In genomic region chr12:124510301-124510970, GRCh38 we compare ENCODE assay signal across 9 cellular contexts. TPM values are rescaled to one million over a fixed set of nuclear protein-coding genes. Genes with fewer than 3 reads are reported as not detected.
DNase-seq lines count a peak whose midpoint lies in the region; ATAC-seq, FAIRE-seq and TF ChIP-seq lines count a peak whose summit lies in the region.
"Had no signal": no experiment of that assay in that cellular context is flagged by ENCODE, and none has a peak within 500 bp of the region (broad histone marks: within the 10 kb centered on the region; RNA-seq: fewer than 3 reads in every experiment).

No MANE protein-coding gene starts in this region.

- TF ChIP-seq POLR2A in transverse colon (IDR thresholded peaks at IDR 0.05) = no peak

- peak; percentile 57 for FAIRE-seq in keratinocyte (lab: Jason Lieb, UNC)
- FAIRE-seq in HTR-8/SVneo (lab: Jason Lieb, UNC) = no peak
- FAIRE-seq: G401.6 had no signal

- no peak overlapping the region for H2AFZ ChIP-seq in keratinocyte (ENCODE audit: control insufficient read depth, low read length)

- TF ChIP-seq EP300 in transverse colon (IDR thresholded peaks at IDR 0.05; ENCODE audit: low read depth) = no peak

- H3K9me3 ChIP-seq in cardiac muscle cell (ENCODE audit: low read depth) = no peaks in the 10 kb centered on the region
- H3K9me3 ChIP-seq in keratinocyte (ENCODE audit: control insufficient read depth, low read depth, low read length) = no peaks in the 10 kb centered on the region
- no peaks in the 10 kb centered on the region for H3K9me3 ChIP-seq in transverse colon

- no peak overlapping the region for H3K4me3 ChIP-seq in cardiac muscle cell
- no peak overlapping the region for H3K4me3 ChIP-seq in keratinocyte (ENCODE audit: control insufficient read depth in 2 of 3, extremely low read depth in 1 of 3, insufficient read depth in 2 of 3, low read depth in 1 of 3, low read length in 3 of 3)
- no peak overlapping the region for H3K4me3 ChIP-seq in transverse colon

- WGBS in transverse colon (ENCODE audit: low coverage in 1 of 2), 2 donors = 75% methylated on average over 12 of the region's 17 CpGs; no CpG with 5 or more reads in 1 of the 2 donors

- in situ Hi-C loops in transverse colon (cut with MboI; ENCODE audit: low pct_ligation_motif_present in 1 of 4, low pct_unique_long_range_greater_than_20kb in 1 of 4, low sequenced_read_pairs in 3 of 4) = loop anchor here in 1 of 4 donors (10.0 kb wide), 1 partner anchor 54 kb away; the partner anchor contains the start of gene NCOR2

- peaks cover 77% of the 10 kb centered on the region for H3K79me2 ChIP-seq in keratinocyte (ENCODE audit: control insufficient read depth, insufficient read depth, low read length)

- H3K27ac ChIP-seq in cardiac muscle cell (peak overlapping the region; percentile 90), keratinocyte (ENCODE audit: control insufficient read depth, insufficient read depth, low read length) (peak overlapping the region; percentile 23), transverse colon (peak overlapping the region; percentile 80 to 89 (median 83))

- no peaks in the 10 kb centered on the region for H3K27me3 ChIP-seq in cardiac muscle cell
- H3K27me3 ChIP-seq in keratinocyte (ENCODE audit: control insufficient read depth, extremely low read depth, insufficient read depth, low read length) = no peaks in the 10 kb centered on the region
- no peaks in the 10 kb centered on the region for H3K27me3 ChIP-seq in transverse colon

- DNase-seq in cardiac muscle cell (ENCODE audit: low read depth in 1 of 2, low spot score in 1 of 2) (no peak), cardiac septum (ENCODE audit: low spot score) (no peak), UCSD-AML1 (lab: John Stamatoyannopoulos, UW; ENCODE audit: unreplicated experiment) (peak; percentile 46), keratinocyte (ENCODE audit: low read depth, low spot score) (no peak), transverse colon (peak; percentile 45), activated gamma-delta T cell treated with Interleukin-2 at 50 U/mL for 16 hours (no peak), HTR-8/SVneo (ENCODE audit: insufficient read length, low spot score) (no peak)

- H3K4me1 ChIP-seq in cardiac muscle cell (ENCODE audit: low read depth) (peaks cover 62% of the 10 kb centered on the region), keratinocyte (ENCODE audit: control insufficient read depth, extremely low read depth, insufficient read depth, low read length) (peaks cover 62% of the 10 kb centered on the region), transverse colon (peaks cover 65 to 89% (median 73%) of the 10 kb centered on the region in 4 donors)

- intact Hi-C loops in cardiac septum (cut with DNase I) = no loop called here
- intact Hi-C loops in transverse colon (cut with DNase I; ENCODE audit: low total_unique reads) = loop anchor here (10.0 kb wide), 1 partner anchor 146 kb away; no protein-coding TSS in a partner anchor

- dilution Hi-C loops in keratinocyte (cut with MboI; ENCODE audit: extremely low pct_ligation_motif_present, low sequenced_read_pairs) = no loop called here

- H4K20me1 ChIP-seq in keratinocyte (ENCODE audit: control insufficient read depth, extremely low read depth, insufficient read depth, low read length) = peaks cover 8% of the 10 kb centered on the region

- no peaks in the 10 kb centered on the region for H3K36me3 ChIP-seq in cardiac muscle cell
- peaks cover 2 to 9% of the 10 kb centered on the region in 2 experiments for H3K36me3 ChIP-seq in keratinocyte (ENCODE audit: control insufficient read depth in 2 of 2, extremely low read depth in 1 of 2, insufficient read depth in 2 of 2, low read length in 2 of 2)
- H3K36me3 ChIP-seq in transverse colon = no peaks in the 10 kb centered on the region

- no peak for ATAC-seq in HG03025 (IDR thresholded peaks at IDR 0.05; ENCODE audit: low FRiP score, unreplicated experiment)

- peaks cover 3% of the 10 kb centered on the region for H3K9me1 ChIP-seq in keratinocyte (ENCODE audit: control insufficient read depth, extremely low read depth, insufficient read depth, low read length)

- peak overlapping the region; percentile 66 for H3K4me2 ChIP-seq in keratinocyte (ENCODE audit: control insufficient read depth, extremely low read depth, insufficient read depth, low read depth, low read length)

- peak overlapping the region; percentile 4 for H3K9ac ChIP-seq in keratinocyte (ENCODE audit: control insufficient read depth, extremely low read depth, insufficient read depth, low read length)

- TF ChIP-seq CTCF in cardiac muscle cell (IDR thresholded peaks at IDR 0.05; ENCODE audit: low read depth, low read length) (peak; percentile 25), keratinocyte (optimal IDR thresholded peaks at IDR 0.05 in 1 of 3, IDR thresholded peaks at IDR 0.05 in 1 of 3, conservative IDR thresholded peaks at IDR 0.05 in 1 of 3; ENCODE audit: extremely low read depth in 1 of 3, insufficient read depth in 2 of 3, low read length in 3 of 3) (peak in 2 of 3 experiments; percentile 34 to 38), transverse colon (IDR thresholded peaks at IDR 0.05) (peak in 1 of 5 experiments; percentile 23)

RNA-seq across cellular contexts. Expression of gene NCOR2, which starts 57.0 kb away (rescaled TPM):
- total RNA-seq in cardiac muscle cell (57.4 and 113 TPM in 2 replicates), cardiac septum (159 TPM), transverse colon (100 to 1,000 TPM in 2 of 4 donors, 10 to 100 TPM in 2; 72.1 to 460 (median 119) TPM)
- polyA plus RNA-seq in cardiac muscle cell (98.5 and 153 TPM in 2 replicates), keratinocyte (4.7 to 10.3 TPM (median 5.0 TPM) in 3 replicates)
- 31.0 TPM for polyA plus RNA-seq in keratinocyte (2011; ENCODE audit: low read depth)
- polyA plus RNA-seq in keratinocyte (2011; cell fraction: cytosol; rRNA removed) = 6.5 and 20.0 TPM in 2 replicates
- polyA plus RNA-seq in keratinocyte (2011; cell fraction: nucleus; rRNA removed) = 43.3 and 69.5 TPM in 2 replicates
- 35.3 and 75.7 TPM in 2 replicates for polyA plus RNA-seq in keratinocyte (2012; ENCODE audit: low replicate concordance)
- 19.3 to 59.5 TPM (median 23.6 TPM) in 3 replicates for polyA minus RNA-seq in keratinocyte
- 40.7 TPM for polyA minus RNA-seq in keratinocyte (2011; cell fraction: cytosol; rRNA and poly(A)+ RNA removed)
- 50.3 and 64.5 TPM in 2 replicates for polyA minus RNA-seq in keratinocyte (2011; cell fraction: nucleus; rRNA and poly(A)+ RNA removed)

Comparison
In these comparisons a context has a peak if more than half of its experiments do, and no peak if none do; other contexts are left out.
1. DNase-seq: peak in UCSD-AML1 (single experiment) and transverse colon (single experiment); none in cardiac muscle cell (0 of 2), cardiac septum (single experiment), keratinocyte (single experiment), activated gamma-delta T cell treated with Interleukin-2 at 50 U/mL for 16 hours (single experiment) and HTR-8/SVneo (single experiment).
2. H3K27ac ChIP-seq: peak in every context shown above with its lines; median percentile 90 in cardiac muscle cell; 83 in transverse colon; 23 in keratinocyte.